ENCODE assay signal across 1 cellular context in the genomic region with DNA sequence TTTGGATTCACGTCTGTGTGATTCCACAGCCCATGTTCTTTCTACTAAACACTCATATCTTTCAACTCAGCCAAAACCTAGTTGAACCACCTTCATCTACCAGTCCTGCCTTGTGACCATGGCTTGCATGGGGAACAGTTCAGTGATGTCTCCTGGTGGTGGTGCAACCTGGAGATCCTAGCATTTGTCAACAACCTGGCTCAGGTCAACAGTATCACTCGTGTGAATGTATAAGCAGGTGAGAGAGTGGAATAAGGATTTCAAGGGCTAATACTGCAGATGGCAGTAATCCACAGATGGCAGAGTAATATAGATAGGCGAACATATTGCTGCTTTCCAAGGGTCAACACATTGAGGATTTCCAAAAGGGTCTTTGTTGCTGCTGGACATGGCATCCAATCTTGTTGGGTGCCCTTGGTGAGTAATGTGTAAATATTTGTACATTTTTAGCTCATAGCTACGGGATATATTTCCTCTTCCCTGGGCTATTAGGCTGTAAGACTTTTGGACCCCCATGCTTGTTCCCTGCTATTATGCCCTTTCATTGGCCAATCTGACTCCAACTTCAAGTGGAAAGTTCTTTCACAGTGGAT.
TF ChIP-seq lines count a peak whose summit lies in the region.

No MANE protein-coding gene starts in this region.

TF ChIP-seq in HepG2, 621 proteins besides CTCF, POLR2A, EP300 and RAD21 (continued from another document and continues in another):
- TF ChIP-seq, protein P1, sequence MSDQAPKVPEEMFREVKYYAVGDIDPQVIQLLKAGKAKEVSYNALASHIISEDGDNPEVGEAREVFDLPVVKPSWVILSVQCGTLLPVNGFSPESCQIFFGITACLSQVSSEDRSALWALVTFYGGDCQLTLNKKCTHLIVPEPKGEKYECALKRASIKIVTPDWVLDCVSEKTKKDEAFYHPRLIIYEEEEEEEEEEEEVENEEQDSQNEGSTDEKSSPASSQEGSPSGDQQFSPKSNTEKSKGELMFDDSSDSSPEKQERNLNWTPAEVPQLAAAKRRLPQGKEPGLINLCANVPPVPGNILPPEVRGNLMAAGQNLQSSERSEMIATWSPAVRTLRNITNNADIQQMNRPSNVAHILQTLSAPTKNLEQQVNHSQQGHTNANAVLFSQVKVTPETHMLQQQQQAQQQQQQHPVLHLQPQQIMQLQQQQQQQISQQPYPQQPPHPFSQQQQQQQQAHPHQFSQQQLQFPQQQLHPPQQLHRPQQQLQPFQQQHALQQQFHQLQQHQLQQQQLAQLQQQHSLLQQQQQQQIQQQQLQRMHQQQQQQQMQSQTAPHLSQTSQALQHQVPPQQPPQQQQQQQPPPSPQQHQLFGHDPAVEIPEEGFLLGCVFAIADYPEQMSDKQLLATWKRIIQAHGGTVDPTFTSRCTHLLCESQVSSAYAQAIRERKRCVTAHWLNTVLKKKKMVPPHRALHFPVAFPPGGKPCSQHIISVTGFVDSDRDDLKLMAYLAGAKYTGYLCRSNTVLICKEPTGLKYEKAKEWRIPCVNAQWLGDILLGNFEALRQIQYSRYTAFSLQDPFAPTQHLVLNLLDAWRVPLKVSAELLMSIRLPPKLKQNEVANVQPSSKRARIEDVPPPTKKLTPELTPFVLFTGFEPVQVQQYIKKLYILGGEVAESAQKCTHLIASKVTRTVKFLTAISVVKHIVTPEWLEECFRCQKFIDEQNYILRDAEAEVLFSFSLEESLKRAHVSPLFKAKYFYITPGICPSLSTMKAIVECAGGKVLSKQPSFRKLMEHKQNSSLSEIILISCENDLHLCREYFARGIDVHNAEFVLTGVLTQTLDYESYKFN (CRISPR knock-in tag; conservative IDR thresholded peaks at IDR 0.05) = peak; percentile 64
- TF ChIP-seq, protein P2, sequence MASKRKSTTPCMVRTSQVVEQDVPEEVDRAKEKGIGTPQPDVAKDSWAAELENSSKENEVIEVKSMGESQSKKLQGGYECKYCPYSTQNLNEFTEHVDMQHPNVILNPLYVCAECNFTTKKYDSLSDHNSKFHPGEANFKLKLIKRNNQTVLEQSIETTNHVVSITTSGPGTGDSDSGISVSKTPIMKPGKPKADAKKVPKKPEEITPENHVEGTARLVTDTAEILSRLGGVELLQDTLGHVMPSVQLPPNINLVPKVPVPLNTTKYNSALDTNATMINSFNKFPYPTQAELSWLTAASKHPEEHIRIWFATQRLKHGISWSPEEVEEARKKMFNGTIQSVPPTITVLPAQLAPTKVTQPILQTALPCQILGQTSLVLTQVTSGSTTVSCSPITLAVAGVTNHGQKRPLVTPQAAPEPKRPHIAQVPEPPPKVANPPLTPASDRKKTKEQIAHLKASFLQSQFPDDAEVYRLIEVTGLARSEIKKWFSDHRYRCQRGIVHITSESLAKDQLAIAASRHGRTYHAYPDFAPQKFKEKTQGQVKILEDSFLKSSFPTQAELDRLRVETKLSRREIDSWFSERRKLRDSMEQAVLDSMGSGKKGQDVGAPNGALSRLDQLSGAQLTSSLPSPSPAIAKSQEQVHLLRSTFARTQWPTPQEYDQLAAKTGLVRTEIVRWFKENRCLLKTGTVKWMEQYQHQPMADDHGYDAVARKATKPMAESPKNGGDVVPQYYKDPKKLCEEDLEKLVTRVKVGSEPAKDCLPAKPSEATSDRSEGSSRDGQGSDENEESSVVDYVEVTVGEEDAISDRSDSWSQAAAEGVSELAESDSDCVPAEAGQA (IDR thresholded peaks at IDR 0.05; ENCODE audit: low read depth) = no peak
- TF ChIP-seq, protein P2 (CRISPR knock-in tag; IDR thresholded peaks at IDR 0.05; ENCODE audit: borderline replicate concordance) = no peak
- TF ChIP-seq BCL6 (CRISPR knock-in tag; IDR thresholded peaks at IDR 0.05) (no peak), NRL (CRISPR knock-in tag; IDR thresholded peaks at IDR 0.05; ENCODE audit: borderline replicate concordance) (no peak), JARID2 (CRISPR knock-in tag; IDR thresholded peaks at IDR 0.05; ENCODE audit: insufficient replicate concordance) (no peak), ZNF143 (CRISPR knock-in tag; IDR thresholded peaks at IDR 0.05) (no peak), HOMEZ (CRISPR knock-in tag; IDR thresholded peaks at IDR 0.05; ENCODE audit: low read depth) (peak; percentile 78; the same call in 1 of the 2 replicates), ZNF235 (CRISPR knock-in tag; IDR thresholded peaks at IDR 0.05; ENCODE audit: borderline replicate concordance) (no peak), MZF1 (CRISPR knock-in tag; IDR thresholded peaks at IDR 0.05; ENCODE audit: borderline replicate concordance) (no peak), ZNF75D (CRISPR knock-in tag; IDR thresholded peaks at IDR 0.05; ENCODE audit: borderline replicate concordance) (no peak), MXI1 (IDR thresholded peaks at IDR 0.05; ENCODE audit: borderline replicate concordance, low read depth, low read length) (no peak), ZIK1 (CRISPR knock-in tag; IDR thresholded peaks at IDR 0.05; ENCODE audit: borderline replicate concordance, low read depth) (no peak), ZNF678 (CRISPR knock-in tag; IDR thresholded peaks at IDR 0.05) (no peak), ZNF713 (CRISPR knock-in tag; IDR thresholded peaks at IDR 0.05) (no peak), IRF9 (CRISPR knock-in tag; IDR thresholded peaks at IDR 0.05; ENCODE audit: borderline replicate concordance) (no peak), ZSCAN25 (CRISPR knock-in tag; IDR thresholded peaks at IDR 0.05) (no peak), SRSF9 (IDR thresholded peaks at IDR 0.05; ENCODE audit: borderline replicate concordance, insufficient read depth, low read depth, low read length, poor library complexity, severe bottlenecking) (no peak), ZNF318 (CRISPR knock-in tag; IDR thresholded peaks at IDR 0.05) (no peak), ZNF33B (CRISPR knock-in tag; IDR thresholded peaks at IDR 0.05) (no peak), RFX5 (IDR thresholded peaks at IDR 0.05; ENCODE audit: low read depth, low read length) (no peak)
- TF ChIP-seq, protein P3, sequence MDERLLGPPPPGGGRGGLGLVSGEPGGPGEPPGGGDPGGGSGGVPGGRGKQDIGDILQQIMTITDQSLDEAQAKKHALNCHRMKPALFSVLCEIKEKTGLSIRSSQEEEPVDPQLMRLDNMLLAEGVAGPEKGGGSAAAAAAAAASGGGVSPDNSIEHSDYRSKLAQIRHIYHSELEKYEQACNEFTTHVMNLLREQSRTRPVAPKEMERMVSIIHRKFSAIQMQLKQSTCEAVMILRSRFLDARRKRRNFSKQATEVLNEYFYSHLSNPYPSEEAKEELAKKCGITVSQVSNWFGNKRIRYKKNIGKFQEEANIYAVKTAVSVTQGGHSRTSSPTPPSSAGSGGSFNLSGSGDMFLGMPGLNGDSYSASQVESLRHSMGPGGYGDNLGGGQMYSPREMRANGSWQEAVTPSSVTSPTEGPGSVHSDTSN (CRISPR knock-in tag; IDR thresholded peaks at IDR 0.05) = no peak
- TF ChIP-seq, protein P4, sequence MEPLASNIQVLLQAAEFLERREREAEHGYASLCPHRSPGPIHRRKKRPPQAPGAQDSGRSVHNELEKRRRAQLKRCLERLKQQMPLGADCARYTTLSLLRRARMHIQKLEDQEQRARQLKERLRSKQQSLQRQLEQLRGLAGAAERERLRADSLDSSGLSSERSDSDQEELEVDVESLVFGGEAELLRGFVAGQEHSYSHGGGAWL (CRISPR knock-in tag; IDR thresholded peaks at IDR 0.05) = no peak
- TF ChIP-seq, protein P5, sequence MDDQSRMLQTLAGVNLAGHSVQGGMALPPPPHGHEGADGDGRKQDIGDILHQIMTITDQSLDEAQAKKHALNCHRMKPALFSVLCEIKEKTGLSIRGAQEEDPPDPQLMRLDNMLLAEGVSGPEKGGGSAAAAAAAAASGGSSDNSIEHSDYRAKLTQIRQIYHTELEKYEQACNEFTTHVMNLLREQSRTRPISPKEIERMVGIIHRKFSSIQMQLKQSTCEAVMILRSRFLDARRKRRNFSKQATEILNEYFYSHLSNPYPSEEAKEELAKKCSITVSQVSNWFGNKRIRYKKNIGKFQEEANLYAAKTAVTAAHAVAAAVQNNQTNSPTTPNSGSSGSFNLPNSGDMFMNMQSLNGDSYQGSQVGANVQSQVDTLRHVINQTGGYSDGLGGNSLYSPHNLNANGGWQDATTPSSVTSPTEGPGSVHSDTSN (CRISPR knock-in tag; IDR thresholded peaks at IDR 0.05; ENCODE audit: borderline replicate concordance) = no peak
